ENCODE assay signal across 1 cellular context in the genomic region with DNA sequence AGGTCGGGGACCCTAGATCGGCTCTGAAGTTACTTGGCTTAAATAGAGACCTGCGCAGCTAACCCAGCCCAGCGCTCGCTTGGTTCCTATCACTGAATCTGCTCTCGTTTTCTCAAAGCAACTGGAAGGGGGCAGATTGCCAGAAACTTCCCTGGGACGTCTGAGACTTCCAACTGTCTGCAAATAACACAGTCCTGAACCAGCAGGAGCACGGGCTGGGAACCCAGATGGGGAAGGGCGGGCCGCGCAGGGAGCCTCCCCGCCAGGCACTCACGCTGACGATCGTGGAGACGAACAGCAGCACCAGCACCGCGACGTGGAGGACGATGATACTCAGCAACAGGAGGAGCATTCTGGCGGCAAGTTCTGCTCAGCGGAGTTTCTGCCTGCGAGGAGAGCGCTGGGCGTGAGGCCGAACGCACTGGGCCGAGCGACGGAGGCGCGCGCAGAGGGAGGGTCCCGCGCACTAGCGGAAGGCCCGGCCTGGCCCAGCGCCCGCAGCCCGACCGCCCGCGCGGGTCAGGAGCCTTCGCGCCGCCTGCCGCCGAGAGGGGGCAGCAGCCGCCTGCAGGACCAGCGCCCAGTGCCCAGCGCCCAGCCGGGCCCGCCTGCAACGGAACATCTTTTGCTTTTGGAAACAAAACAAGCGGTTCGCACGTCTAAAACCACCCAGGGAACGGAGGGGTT.
TF ChIP-seq lines count a peak whose summit lies in the region.

No MANE protein-coding gene starts in this region.

TF ChIP-seq in WTC11, 78 proteins besides CTCF, POLR2A, EP300 and RAD21 (continued from another document):
- TF ChIP-seq, protein P1, sequence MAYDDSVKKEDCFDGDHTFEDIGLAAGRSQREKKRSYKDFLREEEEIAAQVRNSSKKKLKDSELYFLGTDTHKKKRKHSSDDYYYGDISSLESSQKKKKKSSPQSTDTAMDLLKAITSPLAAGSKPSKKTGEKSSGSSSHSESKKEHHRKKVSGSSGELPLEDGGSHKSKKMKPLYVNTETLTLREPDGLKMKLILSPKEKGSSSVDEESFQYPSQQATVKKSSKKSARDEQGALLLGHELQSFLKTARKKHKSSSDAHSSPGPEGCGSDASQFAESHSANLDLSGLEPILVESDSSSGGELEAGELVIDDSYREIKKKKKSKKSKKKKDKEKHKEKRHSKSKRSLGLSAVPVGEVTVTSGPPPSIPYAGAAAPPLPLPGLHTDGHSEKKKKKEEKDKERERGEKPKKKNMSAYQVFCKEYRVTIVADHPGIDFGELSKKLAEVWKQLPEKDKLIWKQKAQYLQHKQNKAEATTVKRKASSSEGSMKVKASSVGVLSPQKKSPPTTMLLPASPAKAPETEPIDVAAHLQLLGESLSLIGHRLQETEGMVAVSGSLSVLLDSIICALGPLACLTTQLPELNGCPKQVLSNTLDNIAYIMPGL (CRISPR knock-in tag; IDR thresholded peaks at IDR 0.05): peak; percentile 92
- TF ChIP-seq SP1 (CRISPR knock-in tag; conservative IDR thresholded peaks at IDR 0.05) (peak; percentile 56), TEAD1 (CRISPR knock-in tag; IDR thresholded peaks at IDR 0.05) (no peak), ZNF317 (CRISPR knock-in tag; IDR thresholded peaks at IDR 0.05; ENCODE audit: borderline replicate concordance, low read depth) (no peak), SMAD4 (CRISPR knock-in tag; IDR thresholded peaks at IDR 0.05) (no peak), CREM (CRISPR knock-in tag; IDR thresholded peaks at IDR 0.05) (peak; percentile 69), ESRRA (CRISPR knock-in tag; IDR thresholded peaks at IDR 0.05; ENCODE audit: borderline replicate concordance) (no peak), KAT7 (CRISPR knock-in tag; IDR thresholded peaks at IDR 0.05; ENCODE audit: borderline replicate concordance) (peak; percentile 90; the same call in 1 of the 2 replicates), HMGA2 (CRISPR knock-in tag; IDR thresholded peaks at IDR 0.05) (no peak), GRHL2 (CRISPR knock-in tag; IDR thresholded peaks at IDR 0.05; ENCODE audit: insufficient replicate concordance, severe bottlenecking) (no peak), NR3C1 (CRISPR knock-in tag; conservative IDR thresholded peaks at IDR 0.05; ENCODE audit: low read depth) (no peak), MYBL2 (CRISPR knock-in tag; IDR thresholded peaks at IDR 0.05) (no peak), SMAD3 (CRISPR knock-in tag; IDR thresholded peaks at IDR 0.05; ENCODE audit: borderline replicate concordance) (no peak), ZNF219 (CRISPR knock-in tag; IDR thresholded peaks at IDR 0.05; ENCODE audit: borderline replicate concordance) (no peak), TP53 (CRISPR knock-in tag; IDR thresholded peaks at IDR 0.05) (peak; percentile 35; the same call in 1 of the 2 replicates), NR2C2 (CRISPR knock-in tag; IDR thresholded peaks at IDR 0.05) (no peak), OVOL2 (CRISPR knock-in tag; IDR thresholded peaks at IDR 0.05; ENCODE audit: borderline replicate concordance) (no peak), ATF1 (CRISPR knock-in tag; IDR thresholded peaks at IDR 0.05) (0 out of 2 replicates have a peak, but pooled peaks have one; percentile 25), ZBTB21 (CRISPR knock-in tag; IDR thresholded peaks at IDR 0.05; ENCODE audit: borderline replicate concordance) (no peak), NR1H2 (CRISPR knock-in tag; IDR thresholded peaks at IDR 0.05) (no peak), ZNF121 (CRISPR knock-in tag; IDR thresholded peaks at IDR 0.05) (peak; percentile 69; the same call in 1 of the 2 replicates)
- TF ChIP-seq, protein P2, sequence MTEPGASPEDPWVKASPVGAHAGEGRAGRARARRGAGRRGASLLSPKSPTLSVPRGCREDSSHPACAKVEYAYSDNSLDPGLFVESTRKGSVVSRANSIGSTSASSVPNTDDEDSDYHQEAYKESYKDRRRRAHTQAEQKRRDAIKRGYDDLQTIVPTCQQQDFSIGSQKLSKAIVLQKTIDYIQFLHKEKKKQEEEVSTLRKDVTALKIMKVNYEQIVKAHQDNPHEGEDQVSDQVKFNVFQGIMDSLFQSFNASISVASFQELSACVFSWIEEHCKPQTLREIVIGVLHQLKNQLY (CRISPR knock-in tag; IDR thresholded peaks at IDR 0.05): 0 out of 2 replicates have a peak, but pooled peaks have one; percentile 36
- TF ChIP-seq, protein P3, sequence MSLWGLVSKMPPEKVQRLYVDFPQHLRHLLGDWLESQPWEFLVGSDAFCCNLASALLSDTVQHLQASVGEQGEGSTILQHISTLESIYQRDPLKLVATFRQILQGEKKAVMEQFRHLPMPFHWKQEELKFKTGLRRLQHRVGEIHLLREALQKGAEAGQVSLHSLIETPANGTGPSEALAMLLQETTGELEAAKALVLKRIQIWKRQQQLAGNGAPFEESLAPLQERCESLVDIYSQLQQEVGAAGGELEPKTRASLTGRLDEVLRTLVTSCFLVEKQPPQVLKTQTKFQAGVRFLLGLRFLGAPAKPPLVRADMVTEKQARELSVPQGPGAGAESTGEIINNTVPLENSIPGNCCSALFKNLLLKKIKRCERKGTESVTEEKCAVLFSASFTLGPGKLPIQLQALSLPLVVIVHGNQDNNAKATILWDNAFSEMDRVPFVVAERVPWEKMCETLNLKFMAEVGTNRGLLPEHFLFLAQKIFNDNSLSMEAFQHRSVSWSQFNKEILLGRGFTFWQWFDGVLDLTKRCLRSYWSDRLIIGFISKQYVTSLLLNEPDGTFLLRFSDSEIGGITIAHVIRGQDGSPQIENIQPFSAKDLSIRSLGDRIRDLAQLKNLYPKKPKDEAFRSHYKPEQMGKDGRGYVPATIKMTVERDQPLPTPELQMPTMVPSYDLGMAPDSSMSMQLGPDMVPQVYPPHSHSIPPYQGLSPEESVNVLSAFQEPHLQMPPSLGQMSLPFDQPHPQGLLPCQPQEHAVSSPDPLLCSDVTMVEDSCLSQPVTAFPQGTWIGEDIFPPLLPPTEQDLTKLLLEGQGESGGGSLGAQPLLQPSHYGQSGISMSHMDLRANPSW (CRISPR knock-in tag; conservative IDR thresholded peaks at IDR 0.05; ENCODE audit: low read depth): no peak
- TF ChIP-seq, protein P4, sequence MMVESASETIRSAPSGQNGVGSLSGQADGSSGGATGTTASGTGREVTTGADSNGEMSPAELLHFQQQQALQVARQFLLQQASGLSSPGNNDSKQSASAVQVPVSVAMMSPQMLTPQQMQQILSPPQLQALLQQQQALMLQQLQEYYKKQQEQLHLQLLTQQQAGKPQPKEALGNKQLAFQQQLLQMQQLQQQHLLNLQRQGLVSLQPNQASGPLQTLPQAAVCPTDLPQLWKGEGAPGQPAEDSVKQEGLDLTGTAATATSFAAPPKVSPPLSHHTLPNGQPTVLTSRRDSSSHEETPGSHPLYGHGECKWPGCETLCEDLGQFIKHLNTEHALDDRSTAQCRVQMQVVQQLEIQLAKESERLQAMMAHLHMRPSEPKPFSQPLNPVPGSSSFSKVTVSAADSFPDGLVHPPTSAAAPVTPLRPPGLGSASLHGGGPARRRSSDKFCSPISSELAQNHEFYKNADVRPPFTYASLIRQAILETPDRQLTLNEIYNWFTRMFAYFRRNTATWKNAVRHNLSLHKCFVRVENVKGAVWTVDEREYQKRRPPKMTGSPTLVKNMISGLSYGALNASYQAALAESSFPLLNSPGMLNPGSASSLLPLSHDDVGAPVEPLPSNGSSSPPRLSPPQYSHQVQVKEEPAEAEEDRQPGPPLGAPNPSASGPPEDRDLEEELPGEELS (CRISPR knock-in tag; IDR thresholded peaks at IDR 0.05): no peak; the same call in 1 of the 2 replicates
- TF ChIP-seq, protein P5, sequence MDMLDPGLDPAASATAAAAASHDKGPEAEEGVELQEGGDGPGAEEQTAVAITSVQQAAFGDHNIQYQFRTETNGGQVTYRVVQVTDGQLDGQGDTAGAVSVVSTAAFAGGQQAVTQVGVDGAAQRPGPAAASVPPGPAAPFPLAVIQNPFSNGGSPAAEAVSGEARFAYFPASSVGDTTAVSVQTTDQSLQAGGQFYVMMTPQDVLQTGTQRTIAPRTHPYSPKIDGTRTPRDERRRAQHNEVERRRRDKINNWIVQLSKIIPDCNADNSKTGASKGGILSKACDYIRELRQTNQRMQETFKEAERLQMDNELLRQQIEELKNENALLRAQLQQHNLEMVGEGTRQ (CRISPR knock-in tag; IDR thresholded peaks at IDR 0.05): no peak
- TF ChIP-seq, protein P6, sequence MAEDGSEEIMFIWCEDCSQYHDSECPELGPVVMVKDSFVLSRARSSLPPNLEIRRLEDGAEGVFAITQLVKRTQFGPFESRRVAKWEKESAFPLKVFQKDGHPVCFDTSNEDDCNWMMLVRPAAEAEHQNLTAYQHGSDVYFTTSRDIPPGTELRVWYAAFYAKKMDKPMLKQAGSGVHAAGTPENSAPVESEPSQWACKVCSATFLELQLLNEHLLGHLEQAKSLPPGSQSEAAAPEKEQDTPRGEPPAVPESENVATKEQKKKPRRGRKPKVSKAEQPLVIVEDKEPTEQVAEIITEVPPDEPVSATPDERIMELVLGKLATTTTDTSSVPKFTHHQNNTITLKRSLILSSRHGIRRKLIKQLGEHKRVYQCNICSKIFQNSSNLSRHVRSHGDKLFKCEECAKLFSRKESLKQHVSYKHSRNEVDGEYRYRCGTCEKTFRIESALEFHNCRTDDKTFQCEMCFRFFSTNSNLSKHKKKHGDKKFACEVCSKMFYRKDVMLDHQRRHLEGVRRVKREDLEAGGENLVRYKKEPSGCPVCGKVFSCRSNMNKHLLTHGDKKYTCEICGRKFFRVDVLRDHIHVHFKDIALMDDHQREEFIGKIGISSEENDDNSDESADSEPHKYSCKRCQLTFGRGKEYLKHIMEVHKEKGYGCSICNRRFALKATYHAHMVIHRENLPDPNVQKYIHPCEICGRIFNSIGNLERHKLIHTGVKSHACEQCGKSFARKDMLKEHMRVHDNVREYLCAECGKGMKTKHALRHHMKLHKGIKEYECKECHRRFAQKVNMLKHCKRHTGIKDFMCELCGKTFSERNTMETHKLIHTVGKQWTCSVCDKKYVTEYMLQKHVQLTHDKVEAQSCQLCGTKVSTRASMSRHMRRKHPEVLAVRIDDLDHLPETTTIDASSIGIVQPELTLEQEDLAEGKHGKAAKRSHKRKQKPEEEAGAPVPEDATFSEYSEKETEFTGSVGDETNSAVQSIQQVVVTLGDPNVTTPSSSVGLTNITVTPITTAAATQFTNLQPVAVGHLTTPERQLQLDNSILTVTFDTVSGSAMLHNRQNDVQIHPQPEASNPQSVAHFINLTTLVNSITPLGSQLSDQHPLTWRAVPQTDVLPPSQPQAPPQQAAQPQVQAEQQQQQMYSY (CRISPR knock-in tag; IDR thresholded peaks at IDR 0.05): no peak
- TF ChIP-seq, protein P7, sequence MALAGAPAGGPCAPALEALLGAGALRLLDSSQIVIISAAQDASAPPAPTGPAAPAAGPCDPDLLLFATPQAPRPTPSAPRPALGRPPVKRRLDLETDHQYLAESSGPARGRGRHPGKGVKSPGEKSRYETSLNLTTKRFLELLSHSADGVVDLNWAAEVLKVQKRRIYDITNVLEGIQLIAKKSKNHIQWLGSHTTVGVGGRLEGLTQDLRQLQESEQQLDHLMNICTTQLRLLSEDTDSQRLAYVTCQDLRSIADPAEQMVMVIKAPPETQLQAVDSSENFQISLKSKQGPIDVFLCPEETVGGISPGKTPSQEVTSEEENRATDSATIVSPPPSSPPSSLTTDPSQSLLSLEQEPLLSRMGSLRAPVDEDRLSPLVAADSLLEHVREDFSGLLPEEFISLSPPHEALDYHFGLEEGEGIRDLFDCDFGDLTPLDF (CRISPR knock-in tag; IDR thresholded peaks at IDR 0.05): no peak
- TF ChIP-seq, protein P8, sequence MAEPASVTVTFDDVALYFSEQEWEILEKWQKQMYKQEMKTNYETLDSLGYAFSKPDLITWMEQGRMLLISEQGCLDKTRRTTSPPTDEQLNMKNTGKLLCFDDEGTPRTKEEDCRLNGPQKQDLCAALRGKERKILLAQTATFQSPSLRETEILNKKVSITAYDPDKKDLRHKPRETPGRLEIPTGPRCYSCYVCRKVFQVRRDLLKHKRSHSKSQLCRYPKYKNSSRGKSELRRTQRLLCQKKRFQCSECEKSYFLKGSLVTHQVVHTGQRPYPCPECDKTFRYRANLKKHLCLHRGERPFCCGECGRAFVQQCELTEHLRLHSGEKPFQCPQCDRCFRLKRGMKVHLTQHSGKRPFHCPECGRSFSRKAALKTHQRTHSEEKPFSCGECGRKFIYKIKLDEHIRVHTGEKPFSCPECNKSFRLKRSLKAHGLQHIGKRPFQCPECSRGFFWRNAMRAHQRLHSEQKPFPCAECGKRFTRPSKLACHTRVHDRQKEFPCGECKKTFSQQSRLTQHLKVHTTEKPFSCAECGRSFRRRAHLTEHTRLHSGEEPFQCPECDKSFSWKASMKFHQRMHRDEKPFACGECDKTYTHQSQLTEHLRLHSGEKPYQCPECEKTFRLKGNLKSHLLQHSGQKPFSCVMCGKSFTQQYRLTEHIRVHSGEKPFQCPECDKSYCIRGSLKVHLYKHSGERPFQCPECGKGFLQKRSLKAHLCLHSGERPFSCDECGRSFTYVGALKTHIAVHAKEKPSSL (CRISPR knock-in tag; conservative IDR thresholded peaks at IDR 0.05): no peak
- TF ChIP-seq, protein P9, sequence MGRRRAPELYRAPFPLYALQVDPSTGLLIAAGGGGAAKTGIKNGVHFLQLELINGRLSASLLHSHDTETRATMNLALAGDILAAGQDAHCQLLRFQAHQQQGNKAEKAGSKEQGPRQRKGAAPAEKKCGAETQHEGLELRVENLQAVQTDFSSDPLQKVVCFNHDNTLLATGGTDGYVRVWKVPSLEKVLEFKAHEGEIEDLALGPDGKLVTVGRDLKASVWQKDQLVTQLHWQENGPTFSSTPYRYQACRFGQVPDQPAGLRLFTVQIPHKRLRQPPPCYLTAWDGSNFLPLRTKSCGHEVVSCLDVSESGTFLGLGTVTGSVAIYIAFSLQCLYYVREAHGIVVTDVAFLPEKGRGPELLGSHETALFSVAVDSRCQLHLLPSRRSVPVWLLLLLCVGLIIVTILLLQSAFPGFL (CRISPR knock-in tag; IDR thresholded peaks at IDR 0.05; ENCODE audit: borderline replicate concordance): no peak
- TF ChIP-seq, protein P10, sequence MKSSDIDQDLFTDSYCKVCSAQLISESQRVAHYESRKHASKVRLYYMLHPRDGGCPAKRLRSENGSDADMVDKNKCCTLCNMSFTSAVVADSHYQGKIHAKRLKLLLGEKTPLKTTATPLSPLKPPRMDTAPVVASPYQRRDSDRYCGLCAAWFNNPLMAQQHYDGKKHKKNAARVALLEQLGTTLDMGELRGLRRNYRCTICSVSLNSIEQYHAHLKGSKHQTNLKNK (CRISPR knock-in tag; IDR thresholded peaks at IDR 0.05): no peak
- TF ChIP-seq, protein P11, sequence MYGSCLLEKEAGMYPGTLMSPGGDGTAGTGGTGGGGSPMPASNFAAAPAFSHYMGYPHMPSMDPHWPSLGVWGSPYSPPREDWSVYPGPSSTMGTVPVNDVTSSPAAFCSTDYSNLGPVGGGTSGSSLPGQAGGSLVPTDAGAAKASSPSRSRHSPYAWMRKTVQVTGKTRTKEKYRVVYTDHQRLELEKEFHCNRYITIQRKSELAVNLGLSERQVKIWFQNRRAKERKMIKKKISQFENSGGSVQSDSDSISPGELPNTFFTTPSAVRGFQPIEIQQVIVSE (CRISPR knock-in tag; IDR thresholded peaks at IDR 0.05; ENCODE audit: borderline replicate concordance): no peak
